Comparison of ENCODE assay signal across 10 cellular contexts in the genomic region with DNA sequence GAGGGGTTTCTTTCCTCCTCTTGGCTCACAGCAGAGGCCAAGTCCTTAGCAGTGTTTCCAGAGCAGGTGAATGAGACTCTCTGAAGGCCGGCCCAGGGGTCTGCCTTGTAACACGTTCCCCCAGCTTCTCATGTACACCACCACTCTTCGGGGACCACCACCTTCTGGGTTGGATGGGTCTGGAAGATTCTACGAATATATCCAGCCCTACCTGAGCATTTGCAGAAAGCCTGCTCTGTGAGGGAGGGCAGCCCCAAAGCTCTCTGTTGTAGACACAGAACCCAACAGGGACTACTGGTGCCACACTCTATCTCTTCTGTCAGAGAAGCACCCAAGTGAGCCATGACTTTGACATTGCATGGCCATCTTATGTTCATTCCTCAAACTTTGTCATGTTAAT.
DNase-seq lines count a peak whose midpoint lies in the region; TF ChIP-seq lines count a peak whose summit lies in the region.
"Had no signal": no experiment of that assay in that cellular context is flagged by ENCODE, and none has a peak within 500 bp of the region (broad histone marks: within the 10 kb centered on the region; RNA-seq: fewer than 3 reads in every experiment).

No MANE protein-coding gene starts in this region.

- H3K4me1 Mint-ChIP-seq in Calu3 (ENCODE audit: low read depth, unreplicated experiment), result no peaks in the 10 kb centered on the region
- peaks cover 20% of the 10 kb centered on the region for H3K4me1 Mint-ChIP-seq in brain
- peaks cover 6% of the 10 kb centered on the region for H3K4me1 Mint-ChIP-seq in progenitor cell of endocrine pancreas (ENCODE audit: low read depth)

- CTCF ChIA-PET in Calu3 (lab: Charles Lee), result interaction anchor here (0.6 to 1.7 kb wide), 5 partner anchors 9 to 546 kb away, joined by 3 to 6 read pairs (median 5); a partner anchor contains a TSS

- H3K27me3 Mint-ChIP-seq in Calu3 (ENCODE audit: unreplicated experiment) (peaks cover 25% of the 10 kb centered on the region), brain (peaks cover 8% of the 10 kb centered on the region), progenitor cell of endocrine pancreas (peaks cover 36% of the 10 kb centered on the region)

- H3K4me3 Mint-ChIP-seq in Calu3 (ENCODE audit: low read depth, unreplicated experiment) (peak overlapping the region; percentile 73), brain (peak overlapping the region in 3 of 5 experiments; percentile 14 to 77 (median 67)), progenitor cell of endocrine pancreas (ENCODE audit: low read depth) (peak overlapping the region; percentile 67)

- intact Hi-C loops in Calu3 (cut with micrococcal nuclease; ENCODE audit: unreplicated experiment), result no loop called here

- no peaks in the 10 kb centered on the region for H3K9me3 Mint-ChIP-seq in Calu3 (ENCODE audit: low read depth, unreplicated experiment)
- H3K9me3 Mint-ChIP-seq in brain, result no peaks in the 10 kb centered on the region
- no peaks in the 10 kb centered on the region for H3K9me3 Mint-ChIP-seq in progenitor cell of endocrine pancreas (ENCODE audit: low read depth)

- peaks cover 70% of the 10 kb centered on the region for H3K36me3 ChIP-seq in KOPT-K1 (ENCODE audit: insufficient read depth, low read length)

- peak overlapping the region; percentile 84 for H3K27ac ChIP-seq in KOPT-K1 (ENCODE audit: low read depth, low read length, poor library complexity, severe bottlenecking)

- H3K36me3 Mint-ChIP-seq in Calu3 (ENCODE audit: insufficient read depth, unreplicated experiment), result peaks cover 14% of the 10 kb centered on the region
- H3K36me3 Mint-ChIP-seq in brain, result no peaks in the 10 kb centered on the region
- no peaks in the 10 kb centered on the region for H3K36me3 Mint-ChIP-seq in progenitor cell of endocrine pancreas (ENCODE audit: insufficient read depth)

- no peaks in the 10 kb centered on the region for H3K9me3 ChIP-seq in KOPT-K1 (ENCODE audit: insufficient read depth, low read length, poor library complexity, severe bottlenecking)

- BruUV-seq in Calu3 (replicated peaks; lab: Mats Ljungman, UMichigan), result no TSS peak

- H3K27ac Mint-ChIP-seq in Calu3 (ENCODE audit: unreplicated experiment) (no peak overlapping the region), brain (no peak overlapping the region), progenitor cell of endocrine pancreas (no peak overlapping the region)

- TF ChIP-seq CTCF in Calu3 (IDR thresholded peaks at IDR 0.05; ENCODE audit: unreplicated experiment) (no peak), brain (conservative IDR thresholded peaks at IDR 0.05) (no peak), progenitor cell of endocrine pancreas (IDR thresholded peaks at IDR 0.05; ENCODE audit: unreplicated experiment) (no peak)

- DNase-seq in Calu3, result no peak
- DNase-seq in progenitor cell of endocrine pancreas (ENCODE audit: low spot score, unreplicated experiment), result no peak
- DNase-seq in activated gamma-delta T cell (lab: John Stamatoyannopoulos, UW), result no peak
- no peak for DNase-seq in MV-4-11 (lab: John Stamatoyannopoulos, UW)
- DNase-seq in T1000 (lab: John Stamatoyannopoulos, UW), result no peak
- DNase-seq in RKO (ENCODE audit: low spot score), result no peak
- DNase-seq: amniotic stem cell, NCI-H1048 had no signal
